In the genomic region with DNA sequence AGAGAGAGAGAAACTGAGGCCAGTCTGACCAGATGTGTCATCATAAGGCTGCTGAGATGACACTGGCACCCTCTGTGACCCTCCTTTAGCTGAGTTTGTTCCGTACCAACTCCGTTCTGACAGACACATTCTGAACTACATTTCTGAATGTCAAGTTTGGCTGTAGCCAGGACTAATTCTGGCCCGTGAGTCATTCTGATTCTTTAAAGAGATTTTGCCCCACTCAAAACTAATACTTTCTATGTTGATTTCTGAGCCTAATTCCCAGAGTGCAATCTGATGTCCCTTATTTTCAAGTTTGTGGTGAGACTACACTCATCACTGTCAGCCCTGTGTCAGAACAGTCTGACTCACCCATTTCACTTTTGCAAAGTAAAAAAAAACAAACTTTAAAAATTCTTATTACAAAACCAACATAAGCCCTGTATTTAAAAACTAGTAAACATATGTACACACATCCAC, we compare ENCODE assay signal across 8 cellular contexts.
DNase-seq lines count a peak whose midpoint lies in the region; ATAC-seq, FAIRE-seq and TF ChIP-seq lines count a peak whose summit lies in the region.

No MANE protein-coding gene starts in this region.

- no peaks in the 10 kb centered on the region for H3K79me1 ChIP-seq in IMR-90 (ENCODE audit: low read depth in 1 of 2, low read length in 2 of 2)

- H3K4me3 ChIP-seq in IMR-90 (ENCODE audit: insufficient read depth, low read depth, low read length): no peak overlapping the region
- H3K4me3 ChIP-seq in fibroblast of pulmonary artery (replicated peaks; ENCODE audit: low read depth, low read length): no peak overlapping the region

- H3K56ac ChIP-seq in IMR-90 (ENCODE audit: extremely low read depth, insufficient read depth, low read length): peak overlapping the region; percentile 36; the same call in 1 of the 2 replicates

- DNase-seq in EH (ENCODE audit: low read depth) (peak; percentile 95), IMR-90 (peak; percentile 88), fibroblast of pulmonary artery (ENCODE audit: low read depth) (peak; percentile 82), H54 (ENCODE audit: insufficient read length, low spot score) (no peak), D721Med (ENCODE audit: insufficient read length, low spot score) (no peak), activated gamma-delta T cell treated with Interleukin-2 at 50 U/mL for 16 hours (no peak), KG1 (lab: John Stamatoyannopoulos, UW) (no peak)

- peak overlapping the region; percentile 97; the same call in 2 of the 3 replicates for H2BK15ac ChIP-seq in IMR-90 (ENCODE audit: low read depth, low read length)

- POLR2A ChIA-PET in IMR-90 (lab: Charles Lee; ENCODE audit: unreplicated experiment): no interaction called here

- H2AK9ac ChIP-seq in IMR-90 (replicated peaks; ENCODE audit: low read depth, low read length, poor library complexity): peak overlapping the region; percentile 88

- TF ChIP-seq POLR2A in IMR-90 (IDR thresholded peaks at IDR 0.05; ENCODE audit: low read depth, low read length): no peak
- no peak for TF ChIP-seq POLR2A in H54 (IDR thresholded peaks at IDR 0.05; ENCODE audit: low read depth, low read length)

- dilution Hi-C loops in IMR-90 (cut with HindIII; ENCODE audit: low sequenced_read_pairs, unreplicated experiment): no loop called here

- 23% methylated on average over 2 of the region's 3 CpGs; no CpG with 5 or more reads in 1 of the 2 experiments for WGBS in IMR-90 (ENCODE audit: extremely low coverage in 2 of 2, insufficient read length in 1 of 2), 2 experiments

- in situ Hi-C loops in IMR-90 (cut with MboI; ENCODE audit: low sequenced_read_pairs): no loop called here

- peak; percentile 91 for ATAC-seq in GM21717 (IDR thresholded peaks at IDR 0.05; ENCODE audit: unreplicated experiment)
- ATAC-seq in IMR-90 (ENCODE audit: low read depth): peak; percentile 75

- H3K27me3 ChIP-seq in IMR-90 (ENCODE audit: control insufficient read depth, insufficient read depth, low read length): no peaks in the 10 kb centered on the region

- TF ChIP-seq CTCF in IMR-90 (conservative IDR thresholded peaks at IDR 0.05; ENCODE audit: low read depth, low read length): no peak
- TF ChIP-seq CTCF in fibroblast of pulmonary artery (IDR thresholded peaks at IDR 0.05; ENCODE audit: low read length, missing control alignments): no peak
- TF ChIP-seq CTCF in D721Med (IDR thresholded peaks at IDR 0.05; ENCODE audit: insufficient read depth, missing control alignments): no peak

- H3K9me3 ChIP-seq in IMR-90 (ENCODE audit: control insufficient read depth, insufficient read depth, low read length): no peaks in the 10 kb centered on the region

- peak overlapping the region; percentile 39 for H3K9ac ChIP-seq in IMR-90 (ENCODE audit: low read depth, low read length)

- peak overlapping the region; percentile 69 for H3K4me2 ChIP-seq in IMR-90 (ENCODE audit: low read depth, low read length)

- peak overlapping the region; percentile 91 for H2BK20ac ChIP-seq in IMR-90 (ENCODE audit: low read depth, low read length)

- no peaks in the 10 kb centered on the region for H3K36me3 ChIP-seq in IMR-90 (ENCODE audit: control insufficient read depth, insufficient read depth, low read length)

- TF ChIP-seq RAD21 in IMR-90 (IDR thresholded peaks at IDR 0.05; ENCODE audit: low read length): no peak

- H4K5ac ChIP-seq in IMR-90 (ENCODE audit: low read depth, low read length): peak overlapping the region; percentile 32; the same call in 1 of the 2 replicates

- peak overlapping the region; percentile 96 for H3K4ac ChIP-seq in IMR-90 (ENCODE audit: low read depth, low read length)

- FAIRE-seq in H54 (lab: Jason Lieb, UNC) (no peak), D721Med (lab: Jason Lieb, UNC) (no peak)

- H3K27ac ChIP-seq in IMR-90 (ENCODE audit: insufficient read depth, low read length): peak overlapping the region; percentile 95

- intact Hi-C loops in IMR-90 (cut with micrococcal nuclease): loop anchor here (5.0 to 10.0 kb wide), 3 partner anchors 33 to 424 kb away; no protein-coding TSS in a partner anchor

- H3K23ac ChIP-seq in IMR-90 (ENCODE audit: low read depth, low read length): peak overlapping the region; percentile 96

- H4K20me1 ChIP-seq in IMR-90 (ENCODE audit: insufficient read depth, low read length): peaks cover 4% of the 10 kb centered on the region; the same call in 1 of the 2 replicates

- peak overlapping the region; percentile 96 for H2BK5ac ChIP-seq in IMR-90 (ENCODE audit: low read depth, low read length, poor library complexity, severe bottlenecking)

- H3K9me1 ChIP-seq in IMR-90 (ENCODE audit: insufficient read depth, low read length): peaks cover 10% of the 10 kb centered on the region; the same call in 1 of the 2 replicates

- peak overlapping the region; percentile 97 for H2AK5ac ChIP-seq in IMR-90 (ENCODE audit: low read depth, low read length)

- CTCF ChIA-PET in IMR-90 (lab: Yijun Ruan, JAX): no interaction called here

- H2AFZ ChIP-seq in IMR-90 (replicated peaks; ENCODE audit: low read length, poor library complexity): peak overlapping the region; percentile 71

- H4K8ac ChIP-seq in IMR-90 (ENCODE audit: low read depth in 2 of 2, low read length in 2 of 2): peak overlapping the region; percentile 76 to 95

- H3K18ac ChIP-seq in IMR-90 (ENCODE audit: low read depth, low read length): peak overlapping the region; percentile 81

- H3K14ac ChIP-seq in IMR-90 (replicated peaks; ENCODE audit: low read depth, low read length): peak overlapping the region; percentile 78

- peaks cover 14% of the 10 kb centered on the region for H3K4me1 ChIP-seq in IMR-90 (ENCODE audit: control insufficient read depth, insufficient read depth, low read length)

- peak overlapping the region; percentile 89 for H2BK120ac ChIP-seq in IMR-90 (ENCODE audit: low read depth, low read length)

- BruUV-seq in IMR-90 (replicated peaks; lab: Mats Ljungman, UMichigan): no TSS peak

- peak overlapping the region; percentile 89 for H4K91ac ChIP-seq in IMR-90 (ENCODE audit: insufficient read depth, low read depth, low read length)

TF ChIP-seq in IMR-90, 13 proteins besides CTCF, POLR2A, EP300 and RAD21:
- TF ChIP-seq MAFK (IDR thresholded peaks at IDR 0.05; ENCODE audit: low read depth, low read length) (no peak), CHD1 (IDR thresholded peaks at IDR 0.05; ENCODE audit: low read depth, low read length) (no peak), CEBPB (IDR thresholded peaks at IDR 0.05; ENCODE audit: low read depth, low read length) (peak; percentile 11; the same call in 1 of the 2 replicates), MAZ (IDR thresholded peaks at IDR 0.05; ENCODE audit: borderline replicate concordance, low read depth, low read length) (no peak), BHLHE40 (IDR thresholded peaks at IDR 0.05; ENCODE audit: low read depth, low read length) (peak; percentile 23; the same call in 1 of the 2 replicates), NFE2L2 (IDR thresholded peaks at IDR 0.05; ENCODE audit: low read depth, low read length) (no peak), MXI1 (IDR thresholded peaks at IDR 0.05; ENCODE audit: borderline replicate concordance, low read depth, low read length) (no peak), RFX5 (IDR thresholded peaks at IDR 0.05; ENCODE audit: low read depth, low read length) (no peak), FOS (IDR thresholded peaks at IDR 0.05; ENCODE audit: low read depth, low read length) (peak; percentile 86), SMC3 (IDR thresholded peaks at IDR 0.05; ENCODE audit: low read depth, low read length) (no peak), RCOR1 (IDR thresholded peaks at IDR 0.05; ENCODE audit: insufficient replicate concordance, low read length) (no peak)
- TF ChIP-seq, protein P1, sequence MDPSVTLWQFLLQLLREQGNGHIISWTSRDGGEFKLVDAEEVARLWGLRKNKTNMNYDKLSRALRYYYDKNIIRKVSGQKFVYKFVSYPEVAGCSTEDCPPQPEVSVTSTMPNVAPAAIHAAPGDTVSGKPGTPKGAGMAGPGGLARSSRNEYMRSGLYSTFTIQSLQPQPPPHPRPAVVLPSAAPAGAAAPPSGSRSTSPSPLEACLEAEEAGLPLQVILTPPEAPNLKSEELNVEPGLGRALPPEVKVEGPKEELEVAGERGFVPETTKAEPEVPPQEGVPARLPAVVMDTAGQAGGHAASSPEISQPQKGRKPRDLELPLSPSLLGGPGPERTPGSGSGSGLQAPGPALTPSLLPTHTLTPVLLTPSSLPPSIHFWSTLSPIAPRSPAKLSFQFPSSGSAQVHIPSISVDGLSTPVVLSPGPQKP (IDR thresholded peaks at IDR 0.05; ENCODE audit: borderline replicate concordance, low read depth, low read length): no peak
- TF ChIP-seq, protein P2, sequence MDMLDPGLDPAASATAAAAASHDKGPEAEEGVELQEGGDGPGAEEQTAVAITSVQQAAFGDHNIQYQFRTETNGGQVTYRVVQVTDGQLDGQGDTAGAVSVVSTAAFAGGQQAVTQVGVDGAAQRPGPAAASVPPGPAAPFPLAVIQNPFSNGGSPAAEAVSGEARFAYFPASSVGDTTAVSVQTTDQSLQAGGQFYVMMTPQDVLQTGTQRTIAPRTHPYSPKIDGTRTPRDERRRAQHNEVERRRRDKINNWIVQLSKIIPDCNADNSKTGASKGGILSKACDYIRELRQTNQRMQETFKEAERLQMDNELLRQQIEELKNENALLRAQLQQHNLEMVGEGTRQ (IDR thresholded peaks at IDR 0.05; ENCODE audit: low read depth, low read length): no peak
TF ChIP-seq in IMR-90: peak in this region for 3.

Comparison
In these comparisons a context has a peak if more than half of its experiments do, and no peak if none do; other contexts are left out.
1. DNase-seq: peak in EH (single experiment), IMR-90 (single experiment) and fibroblast of pulmonary artery (single experiment); none in H54 (single experiment), D721Med (single experiment), activated gamma-delta T cell treated with Interleukin-2 at 50 U/mL for 16 hours (single experiment) and KG1 (single experiment).